Comparison of ENCODE assay signal across 24 cellular contexts in the genomic region with DNA sequence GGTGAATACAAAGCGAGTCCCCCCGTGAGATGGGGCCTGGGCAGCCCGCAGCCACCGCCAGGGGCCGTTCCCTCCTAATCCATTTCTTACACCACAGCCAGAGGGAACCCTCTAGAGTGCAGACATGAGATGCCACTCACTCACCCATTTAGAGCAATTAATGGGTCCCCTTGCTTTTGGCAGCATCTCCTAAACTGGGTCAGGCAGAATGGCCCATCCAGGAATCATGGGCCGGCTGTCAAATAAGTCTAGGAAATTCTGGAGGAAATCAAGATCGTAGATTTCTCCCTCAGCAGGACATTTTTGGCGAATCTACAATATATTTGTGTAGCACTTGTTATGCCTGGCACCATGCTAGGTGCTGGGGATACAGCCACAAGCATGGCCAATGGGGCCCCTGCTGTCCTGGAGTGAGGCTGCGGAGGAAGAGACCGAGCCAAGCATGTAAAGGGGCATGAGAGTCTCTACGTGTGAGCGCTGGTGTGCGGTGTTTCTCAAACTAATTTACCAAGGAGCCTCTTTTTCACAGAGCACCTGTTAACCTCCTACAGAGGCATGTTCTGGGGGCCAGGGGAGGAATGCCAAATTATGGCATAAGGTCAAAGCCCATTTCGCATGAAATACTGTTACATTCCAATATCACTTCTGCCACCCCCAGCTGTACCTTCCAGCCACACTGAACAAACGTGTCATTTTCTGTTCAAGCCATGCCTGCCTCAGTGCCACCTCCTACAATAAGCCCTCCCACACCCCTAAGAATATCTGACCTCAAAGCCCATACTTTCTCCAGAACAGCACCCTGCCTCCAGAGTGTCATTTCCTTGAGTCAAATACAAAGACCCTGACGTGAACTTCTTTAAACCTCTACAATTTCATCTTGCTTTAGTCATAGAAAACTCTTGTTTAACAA. TPM values are rescaled to one million over a fixed set of nuclear protein-coding genes. Genes with fewer than 3 reads are reported as not detected.
"Had no signal": no experiment of that assay in that cellular context is flagged by ENCODE, and none has a peak within 500 bp of the region (broad histone marks: within the 10 kb centered on the region; RNA-seq: fewer than 3 reads in every experiment).

No MANE protein-coding gene starts in this region.

- H3K9ac ChIP-seq: neural progenitor cell had no signal

- DNase-seq: activated CD4-positive, alpha-beta T cell treated with anti-CD3 and anti-CD28 coated beads for 1 hour; activated CD4-positive, alpha-beta T cell treated with anti-CD3 and anti-CD28 coated beads, Interleukin-2, amount 50 U/mL, for 1 hour; activated CD8-positive, alpha-beta memory T cell treated with anti-CD3 and anti-CD28 coated beads, Interleukin-2, amount 50 U/mL, for 4 hours; activated CD8-positive, alpha-beta T cell treated with anti-CD3 and anti-CD28 coated beads, Interleukin-2, amount 10 ng/mL, durations not matched to agents 7 days and 5 days; activated T-cell treated with anti-CD3 and anti-CD28 coated beads, Interleukin-2, amount 50 U/mL, for 24 hours; central memory CD4-positive, alpha-beta T cell; effector memory CD8-positive, alpha-beta T cell; glutamatergic neuron; kidney glomerular epithelial cell; small intestine; stimulated activated CD4-positive, alpha-beta T cell treated with anti-CD3 and anti-CD28 coated beads, Interleukin-2, amount 100 ng/mL, for 24 hours; transverse colon; uterus had no signal

- H3K27me3 ChIP-seq: dorsolateral prefrontal cortex, uterus had no signal

- H3K36me3 ChIP-seq: esophagus muscularis mucosa, left ventricle myocardium inferior, neural progenitor cell, prostate gland, transverse colon, uterus had no signal

- H3K4me2 ChIP-seq: neural progenitor cell had no signal

- H3K9me3 ChIP-seq: esophagus muscularis mucosa, left ventricle myocardium inferior, prostate gland, transverse colon, uterus had no signal

- H3K9me3 Mint-ChIP-seq: activated naive CD4-positive, alpha-beta T cell treated with anti-CD3 and anti-CD28 coated beads, Interleukin-2, amount 50 U/mL, for 72 hours; activated T-cell treated with anti-CD3 and anti-CD28 coated beads, Interleukin-2, amount 50 U/mL, for 24 hours; effector memory CD8-positive, alpha-beta T cell; neural progenitor cell; stimulated activated memory B cell treated with anti-CD40 and anti-IgM and Interleukin-4, amounts not matched to agents 10 μg/mL and 1 μg/mL and 100 μg/mL, for 72 hours had no signal

- H3K4me1 ChIP-seq: esophagus muscularis mucosa, left ventricle myocardium inferior, neural progenitor cell, prostate gland, transverse colon, uterus had no signal

- H3K27ac Mint-ChIP-seq: activated CD8-positive, alpha-beta T cell treated with anti-CD3 and anti-CD28 coated beads, Interleukin-2, amount 10 ng/mL, durations not matched to agents 7 days and 5 days; activated naive CD4-positive, alpha-beta T cell treated with anti-CD3 and anti-CD28 coated beads, Interleukin-2, amount 50 U/mL, for 72 hours; activated T-cell treated with anti-CD3 and anti-CD28 coated beads, Interleukin-2, amount 50 U/mL, for 24 hours; activated T-helper 17 cell treated with anti-CD3 and anti-CD28 coated beads, Interleukin-2, amount 50 U/mL, for 72 hours; effector memory CD8-positive, alpha-beta T cell; naive thymus-derived CD4-positive, alpha-beta T cell; neural progenitor cell; stimulated activated memory B cell treated with anti-CD40 and anti-IgM and Interleukin-4, amounts not matched to agents 10 μg/mL and 1 μg/mL and 100 μg/mL, for 72 hours had no signal

- H3K36me3 Mint-ChIP-seq: activated naive CD4-positive, alpha-beta T cell treated with anti-CD3 and anti-CD28 coated beads, Interleukin-2, amount 50 U/mL, for 72 hours; brain; naive thymus-derived CD4-positive, alpha-beta T cell; neural progenitor cell; stimulated activated memory B cell treated with anti-CD40 and anti-IgM and Interleukin-4, amounts not matched to agents 10 μg/mL and 1 μg/mL and 100 μg/mL, for 72 hours had no signal

- H3K4me3 ChIP-seq: esophagus muscularis mucosa, left ventricle myocardium inferior, neural progenitor cell, prostate gland, transverse colon, uterus had no signal

- ATAC-seq: activated CD8-positive, alpha-beta T cell treated with anti-CD3 and anti-CD28 coated beads, Interleukin-2, amount 10 ng/mL, durations not matched to agents 7 days and 5 days; activated naive CD4-positive, alpha-beta T cell treated with anti-CD3 and anti-CD28 coated beads, Interleukin-2, amount 50 U/mL, for 72 hours; activated T-helper 17 cell treated with anti-CD3 and anti-CD28 coated beads, Interleukin-2, amount 50 U/mL, for 72 hours; effector memory CD8-positive, alpha-beta T cell; naive thymus-derived CD4-positive, alpha-beta T cell; stimulated activated memory B cell treated with anti-CD40 and anti-IgM and Interleukin-4, amounts not matched to agents 10 μg/mL and 1 μg/mL and 100 μg/mL, for 72 hours had no signal

- H3K27ac ChIP-seq: esophagus muscularis mucosa, left ventricle myocardium inferior, neural progenitor cell, prostate gland, transverse colon, uterus had no signal

- H2AFZ ChIP-seq: neural progenitor cell had no signal

- H3K4me1 Mint-ChIP-seq: activated T-helper 17 cell treated with anti-CD3 and anti-CD28 coated beads, Interleukin-2, amount 50 U/mL, for 72 hours; naive thymus-derived CD4-positive, alpha-beta T cell; neural progenitor cell; stimulated activated memory B cell treated with anti-CD40 and anti-IgM and Interleukin-4, amounts not matched to agents 10 μg/mL and 1 μg/mL and 100 μg/mL, for 72 hours had no signal

- H3K4me3 Mint-ChIP-seq: activated CD8-positive, alpha-beta T cell treated with anti-CD3 and anti-CD28 coated beads, Interleukin-2, amount 10 ng/mL, durations not matched to agents 7 days and 5 days; activated T-cell treated with anti-CD3 and anti-CD28 coated beads, Interleukin-2, amount 50 U/mL, for 24 hours; activated T-helper 17 cell treated with anti-CD3 and anti-CD28 coated beads, Interleukin-2, amount 50 U/mL, for 72 hours; brain; effector memory CD8-positive, alpha-beta T cell; naive thymus-derived CD4-positive, alpha-beta T cell; neural progenitor cell; stimulated activated memory B cell treated with anti-CD40 and anti-IgM and Interleukin-4, amounts not matched to agents 10 μg/mL and 1 μg/mL and 100 μg/mL, for 72 hours had no signal

RNA-seq across cellular contexts. Expression of a gene that starts 28.1 kb away (rescaled TPM):
- total RNA-seq: left ventricle myocardium inferior, lung microvascular endothelial cell had no signal
